In genomic region chr21:46096997-46097825, GRCh38 we compare ENCODE assay signal across 8 cellular contexts. TPM values are rescaled to one million over a fixed set of nuclear protein-coding genes. Genes with fewer than 3 reads are reported as not detected.
DNase-seq lines count a peak whose midpoint lies in the region; TF ChIP-seq lines count a peak whose summit lies in the region.

No MANE protein-coding gene starts in this region.

- H2AFZ ChIP-seq in smooth muscle cell (ENCODE audit: low read depth), result no peak overlapping the region

- TF ChIP-seq CTCF in GM13976 (IDR thresholded peaks at IDR 0.05; ENCODE audit: borderline replicate concordance, control extremely low read depth, extremely low read depth, insufficient read depth, missing control alignments), result no peak
- TF ChIP-seq CTCF in smooth muscle cell (IDR thresholded peaks at IDR 0.05; ENCODE audit: borderline replicate concordance, insufficient read depth, poor library complexity, severe bottlenecking), result no peak

- H3K9me3 Mint-ChIP-seq in activated T-cell treated with anti-CD3 and anti-CD28 coated beads, Interleukin-2, amount 50 U/mL, for 24 hours, result peaks cover 1% of the 10 kb centered on the region

- peak overlapping the region; percentile 94 for H3K4me2 ChIP-seq in smooth muscle cell

- H3K9me3 ChIP-seq in iPS DF 6.9 (ENCODE audit: control insufficient read depth, insufficient read depth, low read length), result no peaks in the 10 kb centered on the region
- H3K9me3 ChIP-seq in smooth muscle cell (replicated peaks; ENCODE audit: low read depth), result no peaks in the 10 kb centered on the region

- DNase-seq in GM13976 (ENCODE audit: low spot score), result peak; percentile 34
- DNase-seq in activated T-cell treated with anti-CD3 and anti-CD28 coated beads, Interleukin-2, amount 50 U/mL, for 24 hours, result peak; percentile 32
- no peak for DNase-seq in iPS DF 6.9 (ENCODE audit: low read depth, low spot score)
- DNase-seq in smooth muscle cell (lab: John Stamatoyannopoulos, UW; ENCODE audit: unreplicated experiment), result no peak
- no peak for DNase-seq in COLO829 (ENCODE audit: low spot score)
- DNase-seq in activated effector memory CD4-positive, alpha-beta T cell treated with anti-CD3 and anti-CD28 coated beads, Interleukin-2, amount 50 U/mL, for 16 hours, result no peak
- no peak for DNase-seq in DMS53 treated with DMSO at 0.1 percent for 48 hours (lab: John Stamatoyannopoulos, UW; ENCODE audit: unreplicated experiment)
- no peak for DNase-seq in NCI-H82 treated with DMSO at 0.1 percent for 48 hours (lab: John Stamatoyannopoulos, UW; ENCODE audit: unreplicated experiment)

- H3K4me3 Mint-ChIP-seq in activated T-cell treated with anti-CD3 and anti-CD28 coated beads, Interleukin-2, amount 50 U/mL, for 24 hours, result peak overlapping the region; percentile 8

- H3K36me3 ChIP-seq in iPS DF 6.9 (ENCODE audit: control insufficient read depth, insufficient read depth, low read length) (no peaks in the 10 kb centered on the region; the same call in 1 of the 2 replicates), smooth muscle cell (ENCODE audit: low read depth) (no peaks in the 10 kb centered on the region)

- in situ Hi-C loops in GM13976 (cut with MboI; ENCODE audit: low sequenced_read_pairs, unreplicated experiment), result no loop called here

- peaks cover 5% of the 10 kb centered on the region for H3K4me1 Mint-ChIP-seq in activated T-cell treated with anti-CD3 and anti-CD28 coated beads, Interleukin-2, amount 50 U/mL, for 24 hours (ENCODE audit: low read depth)

- H3K4me3 ChIP-seq in iPS DF 6.9 (ENCODE audit: low read length) (peak overlapping the region; percentile 59; the same call in 1 of the 2 replicates), smooth muscle cell (peak overlapping the region; percentile 86)

- H3K27ac Mint-ChIP-seq in activated T-cell treated with anti-CD3 and anti-CD28 coated beads, Interleukin-2, amount 50 U/mL, for 24 hours, result no peak overlapping the region

- H3K79me2 ChIP-seq in smooth muscle cell (ENCODE audit: low read depth), result peaks cover 75% of the 10 kb centered on the region

- peak overlapping the region; percentile 72 for H3K9ac ChIP-seq in smooth muscle cell (ENCODE audit: low read depth)

- peaks cover 26% of the 10 kb centered on the region for H3F3A ChIP-seq in smooth muscle cell (ENCODE audit: low read depth)

- no peaks in the 10 kb centered on the region for H3K27me3 ChIP-seq in iPS DF 6.9 (ENCODE audit: control insufficient read depth, insufficient read depth, low read length)
- no peaks in the 10 kb centered on the region for H3K27me3 ChIP-seq in smooth muscle cell (ENCODE audit: low read depth)

- WGBS in iPS DF 6.9 (ENCODE audit: insufficient coverage, insufficient read length), result no CpG with 5 or more reads among the region's 32 CpGs
- WGBS in smooth muscle cell (ENCODE audit: low lambda C conversion rate), result 41% methylated on average over 19 of the region's 32 CpGs

- H3K27ac ChIP-seq in iPS DF 6.9 (ENCODE audit: low read length), result no peak overlapping the region
- H3K27ac ChIP-seq in smooth muscle cell (ENCODE audit: low read depth), result peak overlapping the region; percentile 59

- H4K20me1 ChIP-seq in smooth muscle cell (ENCODE audit: low read depth), result peaks cover 37% of the 10 kb centered on the region

- 0 out of 2 replicates have a peak, but pooled peaks cover 3% of the 10 kb centered on the region for H3K4me1 ChIP-seq in iPS DF 6.9 (ENCODE audit: control insufficient read depth, insufficient read depth, low read length)
- H3K4me1 ChIP-seq in smooth muscle cell (ENCODE audit: low read depth), result peaks cover 4% of the 10 kb centered on the region

- H3K36me3 Mint-ChIP-seq in activated T-cell treated with anti-CD3 and anti-CD28 coated beads, Interleukin-2, amount 50 U/mL, for 24 hours (ENCODE audit: low read depth), result no peaks in the 10 kb centered on the region

- H3K27me3 Mint-ChIP-seq in activated T-cell treated with anti-CD3 and anti-CD28 coated beads, Interleukin-2, amount 50 U/mL, for 24 hours, result peaks cover 25% of the 10 kb centered on the region

RNA-seq across cellular contexts. Expression of gene COL6A2, which starts 0.7 kb away (rescaled TPM):
- 1,570 and 1,698 TPM in 2 replicates for total RNA-seq in smooth muscle cell
- 2,969 and 4,089 TPM in 2 replicates for polyA plus RNA-seq in smooth muscle cell

RNA-seq across cellular contexts. Expression of gene FTCD, which starts 58.2 kb away (rescaled TPM):
- total RNA-seq in smooth muscle cell, result 1.3 and 4.1 TPM in 2 replicates
- polyA plus RNA-seq in smooth muscle cell, result 15.2 and 18.0 TPM in 2 replicates

Comparison
In these comparisons a context has a peak if more than half of its experiments do, and no peak if none do; other contexts are left out.
1. DNase-seq: peak in GM13976 (single experiment) and activated T-cell treated with anti-CD3 and anti-CD28 coated beads, Interleukin-2, amount 50 U/mL, for 24 hours (single experiment); none in iPS DF 6.9 (single experiment), smooth muscle cell (single experiment), COLO829 (single experiment), activated effector memory CD4-positive, alpha-beta T cell treated with anti-CD3 and anti-CD28 coated beads, Interleukin-2, amount 50 U/mL, for 16 hours (single experiment), DMS53 treated with DMSO at 0.1 percent for 48 hours (single experiment) and NCI-H82 treated with DMSO at 0.1 percent for 48 hours (single experiment).